In genomic region chr13:110499621-110500281, GRCh38 we compare ENCODE assay signal across 12 cellular contexts.
A peak's percentile ranks its signal among the peaks of the same experiment; 100 is the strongest.
DNase-seq lines count a peak whose midpoint lies in the region; ATAC-seq, FAIRE-seq and TF ChIP-seq lines count a peak whose summit lies in the region.
"Had no signal": no experiment of that assay in that cellular context is flagged by ENCODE, and none has a peak within 500 bp of the region (broad histone marks: within the 10 kb centered on the region; RNA-seq: fewer than 3 reads in every experiment).

No MANE protein-coding gene starts in this region.

- TF ChIP-seq CTCF in liver (IDR thresholded peaks at IDR 0.05; ENCODE audit: low read depth, low read length, missing input control) = no peak
- TF ChIP-seq CTCF in HepG2 (CRISPR knock-in tag; IDR thresholded peaks at IDR 0.05) = no peak
- no peak for TF ChIP-seq CTCF in choroid plexus epithelial cell (conservative IDR thresholded peaks at IDR 0.05; ENCODE audit: low read depth, low read length)
- TF ChIP-seq CTCF in nephron progenitor cell (IDR thresholded peaks at IDR 0.05) = no peak

- H3K4me1 Mint-ChIP-seq in nephron progenitor cell = peaks cover 7% of the 10 kb centered on the region
- H3K4me1 Mint-ChIP-seq: activated naive CD8-positive, alpha-beta T cell treated with anti-CD3 and anti-CD28 coated beads, Interleukin-2, amount 10 ng/mL, durations not matched to agents 7 days and 5 days had no signal

- peaks cover 12% of the 10 kb centered on the region for H3K9me3 Mint-ChIP-seq in nephron progenitor cell
- H3K9me3 Mint-ChIP-seq: activated naive CD8-positive, alpha-beta T cell treated with anti-CD3 and anti-CD28 coated beads, Interleukin-2, amount 10 ng/mL, durations not matched to agents 7 days and 5 days had no signal

- H3K9ac ChIP-seq in liver (ENCODE audit: low read depth in 1 of 2, low read length in 2 of 2) = no peak overlapping the region
- H3K9ac ChIP-seq in HepG2 (ENCODE audit: insufficient read depth, low read depth, low read length) = no peak overlapping the region
- no peak overlapping the region for H3K9ac ChIP-seq in mesendoderm (ENCODE audit: low read length)

- H2BK120ac ChIP-seq in mesendoderm (ENCODE audit: low read depth, low read length) = no peak overlapping the region

- FAIRE-seq in HepG2 (lab: Jason Lieb, UNC) = no peak
- FAIRE-seq: A549 had no signal

- no peak overlapping the region for H4K8ac ChIP-seq in mesendoderm (ENCODE audit: low read depth, low read length)

- H3K27ac Mint-ChIP-seq in nephron progenitor cell = no peak overlapping the region
- H3K27ac Mint-ChIP-seq: activated naive CD8-positive, alpha-beta T cell treated with anti-CD3 and anti-CD28 coated beads, Interleukin-2, amount 10 ng/mL, durations not matched to agents 7 days and 5 days had no signal

- H3K27me3 ChIP-seq in liver (ENCODE audit: control insufficient read depth in 4 of 4, insufficient read depth in 4 of 4, low read length in 3 of 4) (no peaks in the 10 kb centered on the region), HepG2 (ENCODE audit: control insufficient read depth in 1 of 2, insufficient read depth in 2 of 2, low read length in 2 of 2) (0 out of 5 replicates have a peak, but pooled peaks cover 0 to 5% of the 10 kb centered on the region in 2 experiments), mesendoderm (ENCODE audit: insufficient read depth, low read length, poor library complexity) (no peaks in the 10 kb centered on the region)
- H3K27me3 ChIP-seq: tibial nerve had no signal

- peaks cover 91% of the 10 kb centered on the region for H3K36me3 Mint-ChIP-seq in nephron progenitor cell (ENCODE audit: low read depth)
- H3K36me3 Mint-ChIP-seq: activated naive CD8-positive, alpha-beta T cell treated with anti-CD3 and anti-CD28 coated beads, Interleukin-2, amount 10 ng/mL, durations not matched to agents 7 days and 5 days had no signal

- DNase-seq in HepG2 (ENCODE audit: low spot score) (no peak), NCI-H460 (ENCODE audit: extremely low read depth, low read depth) (peak; percentile 89), choroid plexus epithelial cell (ENCODE audit: low read depth) (peak; percentile 40), nephron progenitor cell (no peak), OCI-M2 (lab: John Stamatoyannopoulos, UW; ENCODE audit: unreplicated experiment) (no peak), mesendoderm (no peak)
- DNase-seq: activated naive CD8-positive, alpha-beta T cell treated with anti-CD3 and anti-CD28 coated beads, Interleukin-2, amount 10 ng/mL, durations not matched to agents 7 days and 5 days; stimulated activated CD4-positive, alpha-beta T cell treated with anti-CD3 and anti-CD28 coated beads, Interleukin-2, amount 100 ng/mL, for 24 hours had no signal

- peaks cover 0 to 8% (median 4%) of the 10 kb centered on the region in 4 donors for H3K4me1 ChIP-seq in liver (ENCODE audit: control insufficient read depth in 4 of 4, insufficient read depth in 4 of 4, low read length in 3 of 4)
- peaks cover 12% of the 10 kb centered on the region for H3K4me1 ChIP-seq in HepG2 (ENCODE audit: insufficient read depth, low read length)
- no peaks in the 10 kb centered on the region for H3K4me1 ChIP-seq in mesendoderm (ENCODE audit: control insufficient read depth, low read depth, low read length)
- H3K4me1 ChIP-seq: A549, tibial nerve had no signal

- intact Hi-C loops in HepG2 (cut with micrococcal nuclease; ENCODE audit: unreplicated experiment) = no loop called here

- H3K79me2 ChIP-seq in HepG2 (ENCODE audit: insufficient read depth, low read length) = no peaks in the 10 kb centered on the region
- H3K79me2 ChIP-seq in mesendoderm (ENCODE audit: control insufficient read depth, insufficient read depth, low read length) = no peaks in the 10 kb centered on the region

- H4K5ac ChIP-seq in mesendoderm (ENCODE audit: low read length) = no peak overlapping the region

- no peak for TF ChIP-seq POLR2A in HepG2 (IDR thresholded peaks at IDR 0.05; ENCODE audit: insufficient read depth in 1 of 2, low read depth in 2 of 2, low read length in 2 of 2)

- no peak overlapping the region for H2AK5ac ChIP-seq in mesendoderm (ENCODE audit: low read length)

- no TSS peak for BruUV-seq in HepG2 (replicated peaks; lab: Mats Ljungman, UMichigan)

- H3K4me2 ChIP-seq in HepG2 (ENCODE audit: low read depth, low read length) (no peak overlapping the region), mesendoderm (ENCODE audit: low read length) (no peak overlapping the region)
- H3K4me2 ChIP-seq: A549 had no signal

- H3K27ac ChIP-seq in liver (ENCODE audit: low read depth in 1 of 2, low read length in 2 of 2) (no peak overlapping the region), HepG2 (ENCODE audit: extremely low read length, insufficient read depth, low read length) (no peak overlapping the region), mesendoderm (ENCODE audit: low read depth, low read length) (no peak overlapping the region)
- H3K27ac ChIP-seq: A549, tibial nerve had no signal

- H3K18ac ChIP-seq in mesendoderm (ENCODE audit: low read length) = no peak overlapping the region

- no peak overlapping the region for H2BK15ac ChIP-seq in mesendoderm (replicated peaks; ENCODE audit: low read depth)

- in situ Hi-C loops in HepG2 (cut with HindIII; ENCODE audit: extremely low pct_ligation_motif_present, low pct_unique_long_range_greater_than_20kb) = no loop called here

- CTCF ChIA-PET in HepG2 (lab: Yijun Ruan, JAX; ENCODE audit: low intra/inter-chr PET ratio, low total read pairs) = no interaction called here

- H3K23ac ChIP-seq in mesendoderm (ENCODE audit: low read length) = no peak overlapping the region

- H2AFZ ChIP-seq in HepG2 (ENCODE audit: low read length) = no peak overlapping the region

- no peak overlapping the region for H2BK5ac ChIP-seq in mesendoderm (ENCODE audit: low read length)

- H3K4me3 ChIP-seq in liver (ENCODE audit: low read depth in 1 of 3, low read length in 3 of 3) = no peak overlapping the region
- no peak overlapping the region for H3K4me3 ChIP-seq in HepG2 (replicated peaks in 1 of 3; ENCODE audit: insufficient read depth in 1 of 3, low read depth in 2 of 3, low read length in 3 of 3)
- no peak overlapping the region for H3K4me3 ChIP-seq in choroid plexus epithelial cell (ENCODE audit: low read depth, low read length)
- no peak overlapping the region for H3K4me3 ChIP-seq in mesendoderm (ENCODE audit: low read length)
- H3K4me3 ChIP-seq: A549, tibial nerve had no signal

- WGBS in liver = 75% methylated on average over 10 of the region's 10 CpGs
- 44% methylated on average over 10 of the region's 10 CpGs for WGBS in HepG2 (ENCODE audit: low lambda C conversion rate)
- no CpG with 5 or more reads among the region's 10 CpGs for WGBS in mesendoderm (ENCODE audit: extremely low coverage, insufficient coverage, low lambda C conversion rate)

- H3K56ac ChIP-seq in mesendoderm (ENCODE audit: low read length) = no peak overlapping the region

- H3K36me3 ChIP-seq in liver (ENCODE audit: control insufficient read depth in 4 of 4, insufficient read depth in 3 of 4, low read depth in 1 of 4, low read length in 3 of 4) (no peaks in the 10 kb centered on the region), HepG2 (replicated peaks in 1 of 2; ENCODE audit: control insufficient read depth in 1 of 2, insufficient read depth in 2 of 2, low read length in 2 of 2) (no peaks in the 10 kb centered on the region), mesendoderm (ENCODE audit: control insufficient read depth, insufficient read depth, low read length) (peaks cover 13% of the 10 kb centered on the region)

- peaks cover 3% of the 10 kb centered on the region for H3K27me3 Mint-ChIP-seq in nephron progenitor cell (ENCODE audit: low read depth, poor library complexity)

- TF ChIP-seq EP300 in HepG2 (IDR thresholded peaks at IDR 0.05; ENCODE audit: low read depth in 2 of 2, low read length in 2 of 2) (no peak), HepG2 (CRISPR knock-in tag; IDR thresholded peaks at IDR 0.05; ENCODE audit: borderline replicate concordance) (no peak)

- peaks cover 0 to 3% (median 0%) of the 10 kb centered on the region in 4 donors for H3K9me3 ChIP-seq in liver (ENCODE audit: control insufficient read depth in 4 of 4, low read length in 3 of 4)
- no peaks in the 10 kb centered on the region; the same call in 1 of the 2 replicates for H3K9me3 ChIP-seq in HepG2 (ENCODE audit: low read length)
- H3K9me3 ChIP-seq: A549 had no signal

- H3K79me1 ChIP-seq in mesendoderm (ENCODE audit: low read length) = no peaks in the 10 kb centered on the region

- no peak for ATAC-seq in HepG2
- no peak for ATAC-seq in GM18861 (IDR thresholded peaks at IDR 0.05; ENCODE audit: unreplicated experiment)

- no peak overlapping the region for H3K4ac ChIP-seq in mesendoderm (ENCODE audit: low read depth, low read length)

- POLR2A ChIA-PET in HepG2 (lab: Yijun Ruan, JAX) = no interaction called here

- H4K20me1 ChIP-seq in HepG2 (ENCODE audit: insufficient read depth, low read length) = no peaks in the 10 kb centered on the region

- H3K4me3 Mint-ChIP-seq in nephron progenitor cell = no peak overlapping the region
- H3K4me3 Mint-ChIP-seq: activated naive CD8-positive, alpha-beta T cell treated with anti-CD3 and anti-CD28 coated beads, Interleukin-2, amount 10 ng/mL, durations not matched to agents 7 days and 5 days had no signal

- TF ChIP-seq RAD21 in liver (IDR thresholded peaks at IDR 0.05) (no peak), HepG2 (CRISPR knock-in tag; IDR thresholded peaks at IDR 0.05) (no peak)

TF ChIP-seq in liver, 16 proteins besides CTCF, POLR2A, EP300 and RAD21:
- TF ChIP-seq NR2F2 (IDR thresholded peaks at IDR 0.05) = no peak
- TF ChIP-seq RXRA (IDR thresholded peaks at IDR 0.05) = peak; percentile 70 to 80
- peak; percentile 5 to 6 for TF ChIP-seq HNF4A (conservative IDR thresholded peaks at IDR 0.05)
- TF ChIP-seq FOXA2 (IDR thresholded peaks at IDR 0.05) = no peak

TF ChIP-seq in HepG2, 621 proteins besides CTCF, POLR2A, EP300 and RAD21 (continues in another document):
- TF ChIP-seq GRHL1 (CRISPR knock-in tag; conservative IDR thresholded peaks at IDR 0.05) (no peak), ZNF136 (CRISPR knock-in tag; IDR thresholded peaks at IDR 0.05; ENCODE audit: low read depth) (no peak), ZNF317 (CRISPR knock-in tag; IDR thresholded peaks at IDR 0.05) (no peak), ZNF333 (CRISPR knock-in tag; IDR thresholded peaks at IDR 0.05; ENCODE audit: borderline replicate concordance) (no peak), ZNF460 (CRISPR knock-in tag; IDR thresholded peaks at IDR 0.05; ENCODE audit: borderline replicate concordance) (no peak)

Comparison
In these comparisons a context has a peak if more than half of its experiments do, and no peak if none do; other contexts are left out.
1. DNase-seq: peak in NCI-H460 (single experiment) and choroid plexus epithelial cell (single experiment); none in HepG2 (single experiment), nephron progenitor cell (single experiment), OCI-M2 (single experiment) and mesendoderm (single experiment).